ENCODE assay signal across 24 cellular contexts in the genomic region with DNA sequence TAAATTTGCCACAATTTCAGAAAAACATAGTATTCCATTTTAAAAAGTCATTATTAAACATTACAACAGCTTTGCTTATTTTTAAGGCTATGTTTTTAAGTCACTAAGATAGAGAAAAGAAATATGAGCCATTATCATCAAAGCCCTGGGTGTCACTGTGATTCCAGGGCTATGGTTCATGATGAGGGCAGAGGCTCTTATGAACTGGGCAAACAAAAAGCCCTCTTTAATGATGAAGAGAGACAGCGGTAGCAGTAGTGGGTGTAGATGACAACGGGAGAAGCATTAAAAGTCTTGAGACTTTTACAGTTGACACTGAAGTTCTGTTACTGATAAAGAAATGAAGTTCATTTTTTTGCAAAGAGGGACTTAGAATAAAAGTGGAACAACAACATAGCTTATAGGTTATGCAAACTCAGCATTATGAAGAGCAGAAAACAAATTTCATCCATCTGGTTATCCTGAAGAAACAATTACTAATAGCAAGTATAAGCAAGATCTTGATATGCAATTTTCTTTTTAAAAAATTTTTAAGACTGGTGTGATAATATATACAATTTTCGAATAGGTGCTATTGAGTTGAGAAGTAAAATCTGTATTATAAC.
"Had no signal": no experiment of that assay in that cellular context is flagged by ENCODE, and none has a peak within 500 bp of the region (broad histone marks: within the 10 kb centered on the region; RNA-seq: fewer than 3 reads in every experiment).

No MANE protein-coding gene starts in this region.

- H3K4me2 ChIP-seq: hepatocyte had no signal

- H3K36me3 Mint-ChIP-seq: natural killer cell treated with Interleukin-12 subunit alpha and Interleukin-12 subunit beta and Interleukin-15 and Interleukin-18, amount 100 ng/mL, for 72 hours; stimulated activated naive B cell treated with anti-CD40 and anti-IgM and Interleukin-4, amounts not matched to agents 10 μg/mL and 1 μg/mL and 100 μg/mL, for 72 hours had no signal

- H3K27ac Mint-ChIP-seq: endodermal cell; natural killer cell treated with Interleukin-12 subunit alpha and Interleukin-12 subunit beta and Interleukin-15 and Interleukin-18, amount 100 ng/mL, for 72 hours; stimulated activated naive B cell treated with anti-CD40 and anti-IgM and Interleukin-4, amounts not matched to agents 10 μg/mL and 1 μg/mL and 100 μg/mL, for 72 hours; stimulated activated naive CD8-positive, alpha-beta T cell treated with anti-CD3 and anti-CD28 coated beads, Interleukin-15, amount 100 ng/mL, for 72 hours had no signal

- H3K79me2 ChIP-seq: hepatocyte had no signal

- H3K27ac ChIP-seq: colonic mucosa, esophagus muscularis mucosa, hepatocyte, pancreas, prostate gland, skin epidermis, testis, tibial nerve had no signal

- H2AFZ ChIP-seq: hepatocyte had no signal

- H3K27me3 Mint-ChIP-seq: stimulated activated naive CD8-positive, alpha-beta T cell treated with anti-CD3 and anti-CD28 coated beads, Interleukin-15, amount 100 ng/mL, for 72 hours had no signal

- H3K36me3 ChIP-seq: colonic mucosa, esophagus muscularis mucosa, pancreas, prostate gland, tibial nerve had no signal

- H3K4me1 ChIP-seq: colonic mucosa, esophagus muscularis mucosa, pancreas, prostate gland, testis had no signal

- FAIRE-seq: pancreas had no signal

- H3K4me1 Mint-ChIP-seq: endodermal cell; stimulated activated naive B cell treated with anti-CD40 and anti-IgM and Interleukin-4, amounts not matched to agents 10 μg/mL and 1 μg/mL and 100 μg/mL, for 72 hours; stimulated activated naive CD8-positive, alpha-beta T cell treated with anti-CD3 and anti-CD28 coated beads, Interleukin-15, amount 100 ng/mL, for 72 hours had no signal

- DNase-seq: colonic mucosa; effector CD4-positive, alpha-beta T cell; endodermal cell; foreskin fibroblast; head of caudate nucleus; kidney; left cardiac atrium; left ventricle myocardium superior; mesenchymal stem cell; midbrain; occipital lobe; pancreas; stimulated activated CD4-positive, alpha-beta T cell treated with anti-CD3 and anti-CD28 coated beads, Interleukin-2, amount 100 ng/mL, for 24 hours; stimulated activated CD4-positive, alpha-beta T cell treated with anti-CD3 and anti-CD28 coated beads, Interleukin-4, amount 100 ng/mL, for 4 hours; stimulated activated naive B cell treated with anti-CD40 and anti-IgM and Interleukin-4, amounts not matched to agents 10 μg/mL and 1 μg/mL and 100 μg/mL, for 72 hours; stimulated activated naive CD8-positive, alpha-beta T cell treated with anti-CD3 and anti-CD28 coated beads, Interleukin-15, amount 100 ng/mL, for 72 hours; testis had no signal

- H3K27me3 ChIP-seq: colonic mucosa, esophagus muscularis mucosa, hepatocyte, pancreas, testis, tibial nerve had no signal

- H3K9me3 Mint-ChIP-seq: endodermal cell had no signal

- H3K4me3 Mint-ChIP-seq: endodermal cell; natural killer cell treated with Interleukin-12 subunit alpha and Interleukin-12 subunit beta and Interleukin-15 and Interleukin-18, amount 100 ng/mL, for 72 hours; stimulated activated naive B cell treated with anti-CD40 and anti-IgM and Interleukin-4, amounts not matched to agents 10 μg/mL and 1 μg/mL and 100 μg/mL, for 72 hours; stimulated activated naive CD8-positive, alpha-beta T cell treated with anti-CD3 and anti-CD28 coated beads, Interleukin-15, amount 100 ng/mL, for 72 hours had no signal

- H3K9me3 ChIP-seq: colonic mucosa, esophagus muscularis mucosa, pancreas, prostate gland, testis, tibial nerve had no signal

- H3K4me3 ChIP-seq: colonic mucosa, esophagus muscularis mucosa, hepatocyte, lung, pancreas, prostate gland, skin epidermis, testis, tibial nerve had no signal
